In genomic region chr3:170437696-170438407, GRCh38 we compare ENCODE assay signal across 1 cellular context.
TF ChIP-seq lines count a peak whose summit lies in the region.

No MANE protein-coding gene starts in this region.

TF ChIP-seq in K562, 482 proteins besides CTCF, POLR2A, EP300 and RAD21:
- no peak for TF ChIP-seq C11orf30 (IDR thresholded peaks at IDR 0.05; ENCODE audit: low read depth)
- TF ChIP-seq YY1 (IDR thresholded peaks at IDR 0.05; ENCODE audit: borderline replicate concordance in 1 of 3, control insufficient read depth in 1 of 3, extremely low read depth in 1 of 3, insufficient read depth in 3 of 3, insufficient read length in 1 of 3, insufficient replicate concordance in 2 of 3, low read depth in 1 of 3, low read length in 2 of 3) = peak in 1 of 3 experiments; percentile 25
